Comparison of ENCODE assay signal across 1 cellular context in the genomic region with DNA sequence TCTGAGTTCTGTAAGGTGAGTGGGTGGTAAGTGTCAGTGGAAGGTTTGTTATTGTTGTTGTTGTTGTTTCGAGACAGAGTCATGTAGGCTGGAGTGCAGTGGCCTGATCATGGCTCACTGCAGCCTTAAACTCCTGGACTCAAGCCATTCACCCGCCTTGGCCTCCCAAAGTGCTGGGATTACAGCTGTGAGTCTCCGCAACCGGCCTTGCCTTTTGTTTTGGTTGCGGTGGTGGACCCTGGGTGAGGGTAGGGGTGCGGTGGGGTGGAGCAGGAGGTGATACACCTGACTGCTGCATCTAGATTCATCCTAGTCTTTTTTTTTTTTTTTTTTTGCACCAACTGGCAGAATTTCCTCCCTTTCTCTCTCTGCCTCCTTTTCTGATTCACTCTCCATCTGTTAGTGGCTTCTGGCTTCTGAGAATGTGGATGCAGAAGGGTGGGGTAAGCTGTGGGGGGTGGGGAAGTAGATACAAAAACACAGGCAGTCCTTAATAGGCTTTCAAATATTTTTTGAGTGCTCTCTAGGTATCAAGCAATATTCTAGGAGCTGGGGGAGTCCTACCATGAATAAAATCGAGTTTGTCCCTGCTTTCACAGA.
TF ChIP-seq lines count a peak whose summit lies in the region.

No MANE protein-coding gene starts in this region.

TF ChIP-seq in SK-N-SH, 30 proteins besides CTCF, POLR2A, EP300 and RAD21 (continued from another document):
- TF ChIP-seq, protein P1, sequence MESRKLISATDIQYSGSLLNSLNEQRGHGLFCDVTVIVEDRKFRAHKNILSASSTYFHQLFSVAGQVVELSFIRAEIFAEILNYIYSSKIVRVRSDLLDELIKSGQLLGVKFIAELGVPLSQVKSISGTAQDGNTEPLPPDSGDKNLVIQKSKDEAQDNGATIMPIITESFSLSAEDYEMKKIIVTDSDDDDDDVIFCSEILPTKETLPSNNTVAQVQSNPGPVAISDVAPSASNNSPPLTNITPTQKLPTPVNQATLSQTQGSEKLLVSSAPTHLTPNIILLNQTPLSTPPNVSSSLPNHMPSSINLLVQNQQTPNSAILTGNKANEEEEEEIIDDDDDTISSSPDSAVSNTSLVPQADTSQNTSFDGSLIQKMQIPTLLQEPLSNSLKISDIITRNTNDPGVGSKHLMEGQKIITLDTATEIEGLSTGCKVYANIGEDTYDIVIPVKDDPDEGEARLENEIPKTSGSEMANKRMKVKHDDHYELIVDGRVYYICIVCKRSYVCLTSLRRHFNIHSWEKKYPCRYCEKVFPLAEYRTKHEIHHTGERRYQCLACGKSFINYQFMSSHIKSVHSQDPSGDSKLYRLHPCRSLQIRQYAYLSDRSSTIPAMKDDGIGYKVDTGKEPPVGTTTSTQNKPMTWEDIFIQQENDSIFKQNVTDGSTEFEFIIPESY (IDR thresholded peaks at IDR 0.05; ENCODE audit: borderline replicate concordance, low read depth): no peak
- TF ChIP-seq GATA2 (CRISPR knock-in tag; IDR thresholded peaks at IDR 0.05) (no peak), SMC3 (IDR thresholded peaks at IDR 0.05; ENCODE audit: low read depth, low read length) (no peak), RFX5 (IDR thresholded peaks at IDR 0.05; ENCODE audit: low read length) (no peak), POLR2AphosphoS5 (IDR thresholded peaks at IDR 0.05; ENCODE audit: low read depth, low read length) (no peak), FOSL2 (IDR thresholded peaks at IDR 0.05; ENCODE audit: borderline replicate concordance, low read depth) (no peak)
- TF ChIP-seq, protein P2, sequence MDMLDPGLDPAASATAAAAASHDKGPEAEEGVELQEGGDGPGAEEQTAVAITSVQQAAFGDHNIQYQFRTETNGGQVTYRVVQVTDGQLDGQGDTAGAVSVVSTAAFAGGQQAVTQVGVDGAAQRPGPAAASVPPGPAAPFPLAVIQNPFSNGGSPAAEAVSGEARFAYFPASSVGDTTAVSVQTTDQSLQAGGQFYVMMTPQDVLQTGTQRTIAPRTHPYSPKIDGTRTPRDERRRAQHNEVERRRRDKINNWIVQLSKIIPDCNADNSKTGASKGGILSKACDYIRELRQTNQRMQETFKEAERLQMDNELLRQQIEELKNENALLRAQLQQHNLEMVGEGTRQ (IDR thresholded peaks at IDR 0.05; ENCODE audit: borderline replicate concordance, low read depth, low read length): no peak
- TF ChIP-seq, protein P3, sequence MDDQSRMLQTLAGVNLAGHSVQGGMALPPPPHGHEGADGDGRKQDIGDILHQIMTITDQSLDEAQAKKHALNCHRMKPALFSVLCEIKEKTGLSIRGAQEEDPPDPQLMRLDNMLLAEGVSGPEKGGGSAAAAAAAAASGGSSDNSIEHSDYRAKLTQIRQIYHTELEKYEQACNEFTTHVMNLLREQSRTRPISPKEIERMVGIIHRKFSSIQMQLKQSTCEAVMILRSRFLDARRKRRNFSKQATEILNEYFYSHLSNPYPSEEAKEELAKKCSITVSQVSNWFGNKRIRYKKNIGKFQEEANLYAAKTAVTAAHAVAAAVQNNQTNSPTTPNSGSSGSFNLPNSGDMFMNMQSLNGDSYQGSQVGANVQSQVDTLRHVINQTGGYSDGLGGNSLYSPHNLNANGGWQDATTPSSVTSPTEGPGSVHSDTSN (IDR thresholded peaks at IDR 0.05): no peak
- TF ChIP-seq, protein P4, sequence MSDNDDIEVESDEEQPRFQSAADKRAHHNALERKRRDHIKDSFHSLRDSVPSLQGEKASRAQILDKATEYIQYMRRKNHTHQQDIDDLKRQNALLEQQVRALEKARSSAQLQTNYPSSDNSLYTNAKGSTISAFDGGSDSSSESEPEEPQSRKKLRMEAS (IDR thresholded peaks at IDR 0.05; ENCODE audit: low read depth): no peak
- TF ChIP-seq, protein P5, sequence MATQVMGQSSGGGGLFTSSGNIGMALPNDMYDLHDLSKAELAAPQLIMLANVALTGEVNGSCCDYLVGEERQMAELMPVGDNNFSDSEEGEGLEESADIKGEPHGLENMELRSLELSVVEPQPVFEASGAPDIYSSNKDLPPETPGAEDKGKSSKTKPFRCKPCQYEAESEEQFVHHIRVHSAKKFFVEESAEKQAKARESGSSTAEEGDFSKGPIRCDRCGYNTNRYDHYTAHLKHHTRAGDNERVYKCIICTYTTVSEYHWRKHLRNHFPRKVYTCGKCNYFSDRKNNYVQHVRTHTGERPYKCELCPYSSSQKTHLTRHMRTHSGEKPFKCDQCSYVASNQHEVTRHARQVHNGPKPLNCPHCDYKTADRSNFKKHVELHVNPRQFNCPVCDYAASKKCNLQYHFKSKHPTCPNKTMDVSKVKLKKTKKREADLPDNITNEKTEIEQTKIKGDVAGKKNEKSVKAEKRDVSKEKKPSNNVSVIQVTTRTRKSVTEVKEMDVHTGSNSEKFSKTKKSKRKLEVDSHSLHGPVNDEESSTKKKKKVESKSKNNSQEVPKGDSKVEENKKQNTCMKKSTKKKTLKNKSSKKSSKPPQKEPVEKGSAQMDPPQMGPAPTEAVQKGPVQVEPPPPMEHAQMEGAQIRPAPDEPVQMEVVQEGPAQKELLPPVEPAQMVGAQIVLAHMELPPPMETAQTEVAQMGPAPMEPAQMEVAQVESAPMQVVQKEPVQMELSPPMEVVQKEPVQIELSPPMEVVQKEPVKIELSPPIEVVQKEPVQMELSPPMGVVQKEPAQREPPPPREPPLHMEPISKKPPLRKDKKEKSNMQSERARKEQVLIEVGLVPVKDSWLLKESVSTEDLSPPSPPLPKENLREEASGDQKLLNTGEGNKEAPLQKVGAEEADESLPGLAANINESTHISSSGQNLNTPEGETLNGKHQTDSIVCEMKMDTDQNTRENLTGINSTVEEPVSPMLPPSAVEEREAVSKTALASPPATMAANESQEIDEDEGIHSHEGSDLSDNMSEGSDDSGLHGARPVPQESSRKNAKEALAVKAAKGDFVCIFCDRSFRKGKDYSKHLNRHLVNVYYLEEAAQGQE (IDR thresholded peaks at IDR 0.05; ENCODE audit: low read depth, low read length): no peak
